23 cellular contexts compared by ENCODE assay signal in the genomic region with DNA sequence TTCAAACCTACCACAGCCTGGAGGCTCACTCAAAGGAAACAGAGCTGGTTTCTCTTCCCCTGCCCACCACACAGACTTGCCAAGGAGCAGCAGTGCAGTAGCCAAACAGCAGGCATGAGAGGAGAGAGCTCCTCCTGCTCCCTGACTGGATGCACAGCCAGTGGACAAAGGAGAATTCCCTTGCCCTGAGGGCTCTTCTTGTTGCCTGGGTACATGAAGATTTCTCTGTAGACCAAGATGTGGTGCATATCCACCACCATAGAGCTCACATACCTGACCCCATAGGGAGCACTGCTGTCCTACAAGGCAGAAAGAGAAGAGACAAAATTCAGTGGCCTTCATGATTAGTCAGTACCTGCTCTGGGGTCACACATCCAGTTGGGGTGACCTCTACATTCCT. TPM values are rescaled to one million over a fixed set of nuclear protein-coding genes. Genes with fewer than 3 reads are reported as not detected.
"Had no signal": no experiment of that assay in that cellular context is flagged by ENCODE, and none has a peak within 500 bp of the region (broad histone marks: within the 10 kb centered on the region; RNA-seq: fewer than 3 reads in every experiment).

No MANE protein-coding gene starts in this region.

- DNase-seq: Kasumi-1, NCI-H1048, NCI-H1105, NCI-H1417, NCI-H1436 treated with DMSO at 0.1 percent for 48 hours, NCI-H1694, NCI-H187 treated with DMSO at 0.1 percent for 48 hours, NCI-H2029 treated with DMSO at 0.1 percent for 48 hours, NCI-H2227 treated with DMSO at 0.1 percent for 48 hours, NCI-H524 treated with DMSO at 0.1 percent for 48 hours, NCI-H69, NCI-H774, Peyer's patch, SHP77 treated with DMSO at 0.1 percent for 48 hours, SJCRH30 had no signal

- ATAC-seq: HepG2, K562, Right ventricle myocardium inferior had no signal

RNA-seq across cellular contexts. Expression of a gene that starts 56.3 kb away (rescaled TPM):
- total RNA-seq: HepG2; HT1080; K562; MCF 10A; NCI-H460; Peyer's patch; Right ventricle myocardium inferior; RPMI7951; SJCRH30; T-helper 1 cell treated with Interleukin-12 subunit alpha and Interleukin-12 subunit beta and Interleukin-4 antibody, amounts not matched to agents 30 ng/mL and 1 ng/mL, for 36 hours had no signal
